8 cellular contexts compared by ENCODE assay signal in the genomic region with DNA sequence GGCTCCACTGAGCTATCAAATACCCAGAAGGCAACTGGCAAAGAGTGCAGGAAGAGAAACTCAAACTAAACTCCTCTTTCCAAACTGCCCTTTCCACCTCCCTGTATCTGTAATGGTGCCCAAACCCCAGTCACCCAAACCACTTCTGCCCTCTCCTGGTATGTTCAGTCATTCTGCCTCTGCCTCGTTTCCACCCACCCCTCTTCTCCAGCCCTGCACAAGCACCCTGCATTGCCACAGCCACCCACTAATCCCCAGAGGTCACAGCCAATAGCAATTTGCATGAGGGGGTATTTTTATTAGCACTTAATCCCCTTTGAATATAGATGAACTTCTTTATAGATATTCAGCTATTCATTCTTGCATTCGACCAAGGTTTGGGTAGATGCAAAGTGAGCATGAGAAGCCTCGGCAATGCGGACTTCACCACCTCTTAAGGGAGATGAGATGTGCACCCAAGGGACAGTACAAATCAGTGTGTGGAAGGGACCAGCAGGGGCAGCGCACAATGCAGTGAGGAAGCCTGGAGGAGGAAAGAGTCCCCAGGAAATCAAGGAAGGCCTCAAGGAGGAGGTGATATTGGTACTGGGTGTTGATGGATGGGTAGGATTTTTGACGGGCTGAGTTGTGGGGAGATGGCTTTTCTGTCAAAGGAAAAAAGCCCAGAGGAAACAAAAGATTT. TPM values are rescaled to one million over a fixed set of nuclear protein-coding genes. Genes with fewer than 3 reads are reported as not detected.
DNase-seq lines count a peak whose midpoint lies in the region; ATAC-seq and TF ChIP-seq lines count a peak whose summit lies in the region.

No MANE protein-coding gene starts in this region.

- H3K4me1 Mint-ChIP-seq in activated CD8-positive, alpha-beta memory T cell treated with anti-CD3 and anti-CD28 coated beads, Interleukin-2, amount 10 ng/mL, durations not matched to agents 7 days and 5 days: peaks cover 20% of the 10 kb centered on the region
- peaks cover 47% of the 10 kb centered on the region for H3K4me1 Mint-ChIP-seq in activated T-cell treated with anti-CD3 and anti-CD28 coated beads, Interleukin-2, amount 50 U/mL, for 24 hours (ENCODE audit: low read depth)
- peaks cover 48% of the 10 kb centered on the region for H3K4me1 Mint-ChIP-seq in glutamatergic neuron (ENCODE audit: low read depth, unreplicated experiment)

- no peaks in the 10 kb centered on the region for H3K36me3 ChIP-seq in HAP-1 (replicated peaks)

- H3K4me3 Mint-ChIP-seq in activated CD8-positive, alpha-beta memory T cell treated with anti-CD3 and anti-CD28 coated beads, Interleukin-2, amount 10 ng/mL, durations not matched to agents 7 days and 5 days: no peak overlapping the region
- no peak overlapping the region for H3K4me3 Mint-ChIP-seq in activated T-cell treated with anti-CD3 and anti-CD28 coated beads, Interleukin-2, amount 50 U/mL, for 24 hours
- peak overlapping the region; percentile 1 for H3K4me3 Mint-ChIP-seq in glutamatergic neuron (ENCODE audit: unreplicated experiment)

- H3K27ac ChIP-seq in coronary artery: no peak overlapping the region

- H3K4me1 ChIP-seq in HAP-1: no peaks in the 10 kb centered on the region; the same call in 1 of the 2 replicates

- H3K36me3 Mint-ChIP-seq in activated CD8-positive, alpha-beta memory T cell treated with anti-CD3 and anti-CD28 coated beads, Interleukin-2, amount 10 ng/mL, durations not matched to agents 7 days and 5 days: no peaks in the 10 kb centered on the region
- H3K36me3 Mint-ChIP-seq in activated T-cell treated with anti-CD3 and anti-CD28 coated beads, Interleukin-2, amount 50 U/mL, for 24 hours (ENCODE audit: low read depth): no peaks in the 10 kb centered on the region
- H3K36me3 Mint-ChIP-seq in glutamatergic neuron (ENCODE audit: unreplicated experiment): no peaks in the 10 kb centered on the region

- H3K9me3 Mint-ChIP-seq in activated CD8-positive, alpha-beta memory T cell treated with anti-CD3 and anti-CD28 coated beads, Interleukin-2, amount 10 ng/mL, durations not matched to agents 7 days and 5 days (ENCODE audit: low read depth): no peaks in the 10 kb centered on the region
- no peaks in the 10 kb centered on the region for H3K9me3 Mint-ChIP-seq in activated T-cell treated with anti-CD3 and anti-CD28 coated beads, Interleukin-2, amount 50 U/mL, for 24 hours
- H3K9me3 Mint-ChIP-seq in glutamatergic neuron (ENCODE audit: unreplicated experiment): peaks cover 3% of the 10 kb centered on the region

- CTCF ChIA-PET in activated CD8-positive, alpha-beta memory T cell treated with anti-CD3 and anti-CD28 coated beads, Interleukin-2, amount 10 ng/mL, durations not matched to agents 7 days and 5 days (lab: Charles Lee): interaction anchor here (0.8 to 3.1 kb wide), 7 partner anchors 10 to 35 kb away, joined by 3 to 43 read pairs (median 7); a partner anchor contains a TSS

- peak; percentile 62 for DNase-seq in activated CD8-positive, alpha-beta memory T cell treated with anti-CD3 and anti-CD28 coated beads, Interleukin-2, amount 10 ng/mL, durations not matched to agents 7 days and 5 days
- no peak for DNase-seq in activated CD8-positive, alpha-beta memory T cell treated with anti-CD3 and anti-CD28 coated beads for 24 hours
- peak; percentile 47 to 65 for DNase-seq in HAP-1 (ENCODE audit: low spot score in 2 of 2)
- peak; percentile 29 for DNase-seq in NCI-H1694 treated with DMSO at 0.1 percent for 48 hours (lab: John Stamatoyannopoulos, UW)
- peak; percentile 54 for DNase-seq in activated T-cell treated with anti-CD3 and anti-CD28 coated beads, Interleukin-2, amount 50 U/mL, for 24 hours
- no peak for DNase-seq in glutamatergic neuron
- DNase-seq in stimulated activated CD4-positive, alpha-beta T cell treated with anti-CD3 and anti-CD28 coated beads, TNF-alpha, amount 100 ng/mL, for 1 hour (ENCODE audit: low read depth in 3 of 3, low spot score in 1 of 3): peak in 2 of 3 donors; percentile 33 to 38
- no peak for DNase-seq in coronary artery (ENCODE audit: low spot score)

- peaks cover 4% of the 10 kb centered on the region for H3K27me3 Mint-ChIP-seq in activated CD8-positive, alpha-beta memory T cell treated with anti-CD3 and anti-CD28 coated beads, Interleukin-2, amount 10 ng/mL, durations not matched to agents 7 days and 5 days
- no peaks in the 10 kb centered on the region for H3K27me3 Mint-ChIP-seq in activated T-cell treated with anti-CD3 and anti-CD28 coated beads, Interleukin-2, amount 50 U/mL, for 24 hours
- H3K27me3 Mint-ChIP-seq in glutamatergic neuron (ENCODE audit: unreplicated experiment): peaks cover 8% of the 10 kb centered on the region

- TF ChIP-seq CTCF in glutamatergic neuron (IDR thresholded peaks at IDR 0.05; ENCODE audit: partially characterized antibody, unreplicated experiment) (no peak), coronary artery (IDR thresholded peaks at IDR 0.05) (no peak)

- in situ Hi-C loops in HAP-1 (cut with MboI; ENCODE audit: low sequenced_read_pairs): no loop called here

- H3K9me3 ChIP-seq in HAP-1: no peaks in the 10 kb centered on the region

- ATAC-seq in activated CD8-positive, alpha-beta memory T cell treated with anti-CD3 and anti-CD28 coated beads, Interleukin-2, amount 10 ng/mL, durations not matched to agents 7 days and 5 days: peak; percentile 87

- no peak overlapping the region for H3K27ac Mint-ChIP-seq in activated CD8-positive, alpha-beta memory T cell treated with anti-CD3 and anti-CD28 coated beads, Interleukin-2, amount 10 ng/mL, durations not matched to agents 7 days and 5 days
- no peak overlapping the region for H3K27ac Mint-ChIP-seq in activated T-cell treated with anti-CD3 and anti-CD28 coated beads, Interleukin-2, amount 50 U/mL, for 24 hours
- peak overlapping the region; percentile 1 for H3K27ac Mint-ChIP-seq in glutamatergic neuron (ENCODE audit: unreplicated experiment)

- peaks cover 2% of the 10 kb centered on the region for H3K27me3 ChIP-seq in HAP-1 (ENCODE audit: low read depth)

- H3K4me3 ChIP-seq in HAP-1 (no peak overlapping the region), coronary artery (no peak overlapping the region)

RNA-seq across cellular contexts. Expression of a gene that starts 12.4 kb away (rescaled TPM):
- under 1 TPM; 0.09 TPM for total RNA-seq in activated CD8-positive, alpha-beta memory T cell treated with anti-CD3 and anti-CD28 coated beads, Interleukin-2, amount 10 ng/mL, durations not matched to agents 7 days and 5 days
- total RNA-seq in glutamatergic neuron (ENCODE audit: unreplicated experiment): 0.59 TPM

RNA-seq across cellular contexts. Expression of a gene that starts 28.6 kb away (rescaled TPM):
- 1 to 10 TPM; 6.0 to 6.6 TPM for total RNA-seq in activated CD8-positive, alpha-beta memory T cell treated with anti-CD3 and anti-CD28 coated beads, Interleukin-2, amount 10 ng/mL, durations not matched to agents 7 days and 5 days
- 19.8 TPM for total RNA-seq in glutamatergic neuron (ENCODE audit: unreplicated experiment)

RNA-seq across cellular contexts. Expression of a gene that starts 29.2 kb away (rescaled TPM):
- total RNA-seq in activated CD8-positive, alpha-beta memory T cell treated with anti-CD3 and anti-CD28 coated beads, Interleukin-2, amount 10 ng/mL, durations not matched to agents 7 days and 5 days: not detected
- total RNA-seq in glutamatergic neuron (ENCODE audit: unreplicated experiment): not detected

Comparison
In these comparisons a context has a peak if more than half of its experiments do, and no peak if none do; other contexts are left out.
1. DNase-seq: peak in activated CD8-positive, alpha-beta memory T cell treated with anti-CD3 and anti-CD28 coated beads, Interleukin-2, amount 10 ng/mL, durations not matched to agents 7 days and 5 days (single experiment), HAP-1 (2 of 2), NCI-H1694 treated with DMSO at 0.1 percent for 48 hours (single experiment), activated T-cell treated with anti-CD3 and anti-CD28 coated beads, Interleukin-2, amount 50 U/mL, for 24 hours (single experiment) and stimulated activated CD4-positive, alpha-beta T cell treated with anti-CD3 and anti-CD28 coated beads, TNF-alpha, amount 100 ng/mL, for 1 hour (2 of 3); none in activated CD8-positive, alpha-beta memory T cell treated with anti-CD3 and anti-CD28 coated beads for 24 hours (single experiment), glutamatergic neuron (single experiment) and coronary artery (single experiment).